Comparison of ENCODE assay signal across 18 cellular contexts in genomic region chr7:151406886-151407583, GRCh38. TPM values are rescaled to one million over a fixed set of nuclear protein-coding genes. Genes with fewer than 3 reads are reported as not detected.
A peak's percentile ranks its signal among the peaks of the same experiment; 100 is the strongest.
DNase-seq lines count a peak whose midpoint lies in the region; ATAC-seq and TF ChIP-seq lines count a peak whose summit lies in the region.
"Had no signal": no experiment of that assay in that cellular context is flagged by ENCODE, and none has a peak within 500 bp of the region (broad histone marks: within the 10 kb centered on the region; RNA-seq: fewer than 3 reads in every experiment).

No MANE protein-coding gene starts in this region.

- no peak overlapping the region for H3K4me3 Mint-ChIP-seq in CD4-positive, alpha-beta T cell
- H3K4me3 Mint-ChIP-seq in brain (peak overlapping the region; percentile 37 to 77 (median 59)), mesothelial cell of epicardium (peak overlapping the region; percentile 91)

- no peak overlapping the region for H3K9ac ChIP-seq in parathyroid adenoma
- H3K9ac ChIP-seq: BLaER1 treated with 17β-estradiol and CSF1 and Interleukin-3, amounts not matched to agents 10 nM and 100 nM had no signal

- no peaks in the 10 kb centered on the region for H3K36me3 ChIP-seq in parathyroid adenoma (ENCODE audit: control insufficient read depth, insufficient read depth, low read length)
- H3K36me3 ChIP-seq: BLaER1 treated with 17β-estradiol and CSF1 and Interleukin-3, amounts not matched to agents 10 nM and 100 nM; MG63 had no signal

- DNase-seq in CD4-positive, alpha-beta T cell, result no peak
- DNase-seq in mesothelial cell of epicardium (ENCODE audit: low spot score in 2 of 2, unreplicated experiment in 2 of 2), result no peak
- DNase-seq in GM13976 (ENCODE audit: low spot score), result no peak
- DNase-seq in stimulated activated CD4-positive, alpha-beta T cell treated with anti-CD3 and anti-CD28 coated beads, Interleukin-4, amount 100 ng/mL, for 24 hours, result no peak
- DNase-seq in kidney glomerular epithelial cell (lab: John Stamatoyannopoulos, UW), result no peak
- DNase-seq: 8988T, Caco-2, MG63, NCI-H187 treated with DMSO at 0.1 percent for 48 hours, NCI-H2171 had no signal

- H3K4me1 Mint-ChIP-seq in CD4-positive, alpha-beta T cell (ENCODE audit: low read depth), result peaks cover 18% of the 10 kb centered on the region
- H3K4me1 Mint-ChIP-seq in brain, result peaks cover 40% of the 10 kb centered on the region
- peaks cover 72% of the 10 kb centered on the region for H3K4me1 Mint-ChIP-seq in mesothelial cell of epicardium

- POLR2A ChIA-PET in CD4-positive, alpha-beta T cell (lab: Charles Lee), result no interaction called here

- peak overlapping the region; percentile 51 for H3K27ac Mint-ChIP-seq in CD4-positive, alpha-beta T cell
- H3K27ac Mint-ChIP-seq in brain, result peak overlapping the region in 1 of 5 experiments; percentile 7
- peak overlapping the region; percentile 88 for H3K27ac Mint-ChIP-seq in mesothelial cell of epicardium

- H3K27ac ChIP-seq in CD4-positive, alpha-beta T cell (ENCODE audit: low read depth, low read length), result no peak overlapping the region
- peak overlapping the region; percentile 99 for H3K27ac ChIP-seq in parathyroid adenoma
- H3K27ac ChIP-seq: BLaER1 treated with 17β-estradiol and CSF1 and Interleukin-3, amounts not matched to agents 10 nM and 100 nM had no signal

- intact Hi-C loops in CD4-positive, alpha-beta T cell (cut with DNase I, micrococcal nuclease), result loop anchor here in 1 of 2 experiments (2.0 to 5.0 kb wide), 2 partner anchors 16 to 40 kb away; no protein-coding TSS in a partner anchor

- no peak overlapping the region for H3K4me3 ChIP-seq in parathyroid adenoma (ENCODE audit: low read depth, low read length)
- H3K4me3 ChIP-seq: BLaER1 treated with 17β-estradiol and CSF1 and Interleukin-3, amounts not matched to agents 10 nM and 100 nM; MG63 had no signal

- H3K27me3 ChIP-seq in CD4-positive, alpha-beta T cell (ENCODE audit: control insufficient read depth, insufficient read depth, low read length), result peaks cover 23% of the 10 kb centered on the region
- no peaks in the 10 kb centered on the region for H3K27me3 ChIP-seq in parathyroid adenoma (ENCODE audit: control insufficient read depth, insufficient read depth, low read length)
- H3K27me3 ChIP-seq: MG63 had no signal

- H3K9me3 Mint-ChIP-seq in CD4-positive, alpha-beta T cell, result no peaks in the 10 kb centered on the region
- H3K9me3 Mint-ChIP-seq in brain, result peaks cover 0 to 2% (median 0%) of the 10 kb centered on the region in 5 experiments
- H3K9me3 Mint-ChIP-seq in mesothelial cell of epicardium, result no peaks in the 10 kb centered on the region

- peaks cover 4% of the 10 kb centered on the region for H3K36me3 Mint-ChIP-seq in CD4-positive, alpha-beta T cell (ENCODE audit: low read depth)
- H3K36me3 Mint-ChIP-seq in brain (peaks cover 6% of the 10 kb centered on the region), mesothelial cell of epicardium (peaks cover under 1% of the 10 kb centered on the region)

- ATAC-seq in CD4-positive, alpha-beta T cell (ENCODE audit: poor library complexity), result no peak
- no peak for ATAC-seq in HG02938 (IDR thresholded peaks at IDR 0.05; ENCODE audit: unreplicated experiment)
- ATAC-seq: Panc1, Right ventricle myocardium inferior, SK-N-SH treated with all-trans-retinoic acid at 6 μM for 48 hours had no signal

- H3K79me2 ChIP-seq in parathyroid adenoma, result no peaks in the 10 kb centered on the region

- H2AFZ ChIP-seq in parathyroid adenoma, result no peak overlapping the region

- peaks cover 28% of the 10 kb centered on the region for H3K27me3 Mint-ChIP-seq in CD4-positive, alpha-beta T cell
- H3K27me3 Mint-ChIP-seq in brain (peaks cover 9% of the 10 kb centered on the region), mesothelial cell of epicardium (ENCODE audit: low read depth) (no peaks in the 10 kb centered on the region)

- peak overlapping the region; percentile 3 for H3K4me2 ChIP-seq in parathyroid adenoma (ENCODE audit: low read length)

- TF ChIP-seq CTCF in CD4-positive, alpha-beta T cell (IDR thresholded peaks at IDR 0.05), result no peak
- TF ChIP-seq CTCF in brain (conservative IDR thresholded peaks at IDR 0.05) (no peak), mesothelial cell of epicardium (IDR thresholded peaks at IDR 0.05; ENCODE audit: unreplicated experiment) (no peak), parathyroid adenoma (IDR thresholded peaks at IDR 0.05) (no peak), GM13976 (IDR thresholded peaks at IDR 0.05; ENCODE audit: borderline replicate concordance, control extremely low read depth, extremely low read depth, insufficient read depth, missing control alignments) (no peak)

- H3K9me3 ChIP-seq in CD4-positive, alpha-beta T cell (ENCODE audit: control insufficient read depth, low read length), result no peaks in the 10 kb centered on the region
- no peaks in the 10 kb centered on the region for H3K9me3 ChIP-seq in parathyroid adenoma (ENCODE audit: control insufficient read depth, low read length)
- H3K9me3 ChIP-seq: BLaER1 treated with 17β-estradiol and CSF1 and Interleukin-3, amounts not matched to agents 10 nM and 100 nM; Caco-2; MG63 had no signal

- in situ Hi-C loops in GM13976 (cut with MboI; ENCODE audit: low sequenced_read_pairs, unreplicated experiment), result no loop called here

- H3K4me1 ChIP-seq in parathyroid adenoma, result peaks cover 74% of the 10 kb centered on the region
- H3K4me1 ChIP-seq: Caco-2 had no signal

- CTCF ChIA-PET in CD4-positive, alpha-beta T cell (lab: Charles Lee), result no interaction called here

RNA-seq across cellular contexts. Expression of gene WDR86, which starts 2.8 kb away (rescaled TPM):
- 1 to 10 TPM; 5.6 to 6.2 TPM for total RNA-seq in CD4-positive, alpha-beta T cell
- 4.1 TPM for polyA plus RNA-seq in brain (ENCODE audit: insufficient read depth, low read depth, low replicate concordance)
- 259 to 274 TPM (median 266 TPM) in 3 replicates for total RNA-seq in mesothelial cell of epicardium
- total RNA-seq: NCI-H460 had no signal

RNA-seq across cellular contexts. Expression of gene CRYGN, which starts 32.9 kb away (rescaled TPM):
- under 1 TPM in 1 of 2 experiments, not detected in 1; 0.14 TPM for total RNA-seq in CD4-positive, alpha-beta T cell
- polyA plus RNA-seq in brain (ENCODE audit: insufficient read depth, low read depth, low replicate concordance), result 0.70 TPM
- total RNA-seq in mesothelial cell of epicardium, result 9.4 to 12.2 TPM (median 10.5 TPM) in 3 replicates
- total RNA-seq: Caco-2, Right ventricle myocardium inferior had no signal

Comparison
In these comparisons a context has a peak if more than half of its experiments do, and no peak if none do; other contexts are left out.
1. RNA of gene WDR86, which starts 2.8 kb away (total RNA-seq): 259 to 274 TPM in mesothelial cell of epicardium; 5.6 to 6.2 TPM in CD4-positive, alpha-beta T cell; every median in the first group is over 10 times any median in the second.